1 cellular context compared by ENCODE assay signal in genomic region chr18:36186461-36187137, GRCh38.
A peak's percentile ranks its signal among the peaks of the same experiment; 100 is the strongest.
TF ChIP-seq lines count a peak whose summit lies in the region.

No MANE protein-coding gene starts in this region.

TF ChIP-seq in H1, 55 proteins besides CTCF, POLR2A, EP300 and RAD21:
- TF ChIP-seq USF2 (IDR thresholded peaks at IDR 0.05; ENCODE audit: low read length) (no peak), CEBPB (IDR thresholded peaks at IDR 0.05; ENCODE audit: low read depth, low read length) (no peak), KDM5A (IDR thresholded peaks at IDR 0.05; ENCODE audit: low read length) (no peak), SUZ12 (IDR thresholded peaks at IDR 0.05; ENCODE audit: low read length) (0 out of 2 replicates have a peak, but pooled peaks have one; percentile 1), MAX (IDR thresholded peaks at IDR 0.05) (peak; percentile 90), ATF3 (IDR thresholded peaks at IDR 0.05; ENCODE audit: insufficient read depth, low read depth, low read length) (no peak), SP2 (IDR thresholded peaks at IDR 0.05; ENCODE audit: low read length) (no peak), KDM4A (IDR thresholded peaks at IDR 0.05; ENCODE audit: low read depth, low read length, severe bottlenecking) (peak; percentile 23), SIX5 (IDR thresholded peaks at IDR 0.05; ENCODE audit: low read depth, low read length) (no peak), POLR2AphosphoS5 (IDR thresholded peaks at IDR 0.05; ENCODE audit: low read depth, low read length) (no peak), ZNF274 (IDR thresholded peaks at IDR 0.05; ENCODE audit: borderline replicate concordance, extremely low read depth, low read length) (no peak), SIRT6 (IDR thresholded peaks at IDR 0.05; ENCODE audit: low read length) (no peak), BRCA1 (IDR thresholded peaks at IDR 0.05; ENCODE audit: low read depth, low read length) (no peak), SRF (IDR thresholded peaks at IDR 0.05; ENCODE audit: low read depth, low read length) (no peak), E2F6 (IDR thresholded peaks at IDR 0.05) (peak; percentile 96), JUN (IDR thresholded peaks at IDR 0.05; ENCODE audit: low read depth, low read length) (no peak)
